In genomic region chr5:161541-162110, GRCh38 we compare ENCODE assay signal across 16 cellular contexts. TPM values are rescaled to one million over a fixed set of nuclear protein-coding genes. Genes with fewer than 3 reads are reported as not detected.
A peak's percentile ranks its signal among the peaks of the same experiment; 100 is the strongest.
DNase-seq lines count a peak whose midpoint lies in the region; ATAC-seq, FAIRE-seq and TF ChIP-seq lines count a peak whose summit lies in the region.
"Had no signal": no experiment of that assay in that cellular context is flagged by ENCODE, and none has a peak within 500 bp of the region (broad histone marks: within the 10 kb centered on the region; RNA-seq: fewer than 3 reads in every experiment).

No MANE protein-coding gene starts in this region.

- no peak for TF ChIP-seq RAD21 in H1 (IDR thresholded peaks at IDR 0.05 in 1 of 2, conservative IDR thresholded peaks at IDR 0.05 in 1 of 2; ENCODE audit: low read depth in 2 of 2, low read length in 2 of 2)

- H4K20me1 ChIP-seq in BLaER1 (peaks cover 21% of the 10 kb centered on the region), H1 (replicated peaks in 1 of 2; ENCODE audit: control insufficient read depth in 1 of 2, insufficient read depth in 2 of 2, low read length in 2 of 2) (peaks cover 0 to 2% of the 10 kb centered on the region in 2 experiments)

- H2AK5ac ChIP-seq in H1 (ENCODE audit: low read depth, low read length): no peak overlapping the region

- POLR2A ChIA-PET in H1 (lab: Charles Lee; ENCODE audit: partially characterized antibody): interaction anchor here (0.9 to 4.5 kb wide), 3 partner anchors 17 to 70 kb away, joined by 3 to 18 read pairs (median 5); partner anchors contain the start of gene PLEKHG4B

- H3K23ac ChIP-seq in H1 (ENCODE audit: insufficient read length): no peak overlapping the region

- peaks cover 81% of the 10 kb centered on the region for H3K36me3 ChIP-seq in BLaER1
- peaks cover 11% of the 10 kb centered on the region for H3K36me3 ChIP-seq in H7 (replicated peaks; ENCODE audit: control insufficient read depth, insufficient read depth, low read length)
- peaks cover 4 to 55% (median 12%) of the 10 kb centered on the region in 4 experiments; a peak in 6 of 8 replicates for H3K36me3 ChIP-seq in H1 (ENCODE audit: control insufficient read depth in 2 of 4, insufficient read depth in 4 of 4, low read length in 3 of 4)

- H3K27me3 ChIP-seq in BLaER1: no peaks in the 10 kb centered on the region
- no peaks in the 10 kb centered on the region for H3K27me3 ChIP-seq in H7 (ENCODE audit: control insufficient read depth, insufficient read depth, low read length)
- no peaks in the 10 kb centered on the region for H3K27me3 ChIP-seq in H1 (replicated peaks in 1 of 4; ENCODE audit: control insufficient read depth in 3 of 4, extremely low read depth in 1 of 4, insufficient read depth in 3 of 4, low read length in 3 of 4)

- no peak overlapping the region for H2BK12ac ChIP-seq in H1 (ENCODE audit: low read depth, low read length)

- H3K4me3 ChIP-seq in BLaER1: no peak overlapping the region
- H3K4me3 ChIP-seq in H7 (ENCODE audit: insufficient read depth, low read depth, low read length): no peak overlapping the region
- H3K4me3 ChIP-seq in H1 (ENCODE audit: extremely low read depth in 1 of 4, insufficient read depth in 2 of 4, low read depth in 3 of 4, low read length in 4 of 4): no peak overlapping the region

- H3K36me3 Mint-ChIP-seq in progenitor cell of endocrine pancreas (ENCODE audit: insufficient read depth): peaks cover 36% of the 10 kb centered on the region
- H3K36me3 Mint-ChIP-seq: CD4-positive, alpha-beta memory T cell had no signal

- 97% methylated on average over 25 of the region's 25 CpGs; no CpG with 5 or more reads in 1 of the 2 experiments for WGBS in H1 (ENCODE audit: extremely low coverage in 1 of 2, insufficient coverage in 1 of 2, insufficient read length in 1 of 2, insufficient replicate concordance in 2 of 2, low coverage in 1 of 2, low lambda C conversion rate in 2 of 2, missing lambda C conversion rate in 1 of 2), 2 experiments

- 0 out of 2 replicates have a peak overlapping the region, but pooled peaks have one; percentile 3 for H4K8ac ChIP-seq in H1 (ENCODE audit: extremely low read depth, insufficient read depth, low read length)

- H3K4me1 Mint-ChIP-seq in progenitor cell of endocrine pancreas (ENCODE audit: low read depth): no peaks in the 10 kb centered on the region
- H3K4me1 Mint-ChIP-seq: CD4-positive, alpha-beta memory T cell had no signal

- peaks cover 5% of the 10 kb centered on the region; the same call in 1 of the 2 replicates for H3K9me3 ChIP-seq in BLaER1
- peaks cover 0 to 4% of the 10 kb centered on the region in 2 experiments; a peak in 1 of 4 replicates for H3K9me3 ChIP-seq in H1 (ENCODE audit: insufficient read depth in 2 of 2, low read depth in 1 of 2, low read length in 1 of 2)

- peak; percentile 50 for DNase-seq in H7
- DNase-seq in H1 (ENCODE audit: low read depth in 1 of 2, low spot score in 2 of 2): no peak
- no peak for DNase-seq in progenitor cell of endocrine pancreas (ENCODE audit: low spot score, unreplicated experiment)
- no peak for DNase-seq in mucosa of gallbladder (ENCODE audit: low spot score)
- no peak for DNase-seq in NCI-H446 treated with DMSO at 0.1 percent for 48 hours (lab: John Stamatoyannopoulos, UW)
- DNase-seq: Calu3; CD4-positive, alpha-beta memory T cell; NCI-H1048; NCI-H345; NCI-H526 treated with DMSO at 0.1 percent for 48 hours; SIG-M5 had no signal

- H3K27ac Mint-ChIP-seq in progenitor cell of endocrine pancreas: peak overlapping the region; percentile 35
- H3K27ac Mint-ChIP-seq: CD4-positive, alpha-beta memory T cell had no signal

- H2BK15ac ChIP-seq in H1 (ENCODE audit: low read length): no peak overlapping the region

- H3K9ac ChIP-seq in BLaER1 (0 out of 2 replicates have a peak overlapping the region, but pooled peaks have one; percentile 10), H1 (replicated peaks in 1 of 4; ENCODE audit: extremely low read depth in 1 of 4, low read depth in 3 of 4, low read length in 3 of 4) (no peak overlapping the region; a peak in 1 of 7 replicates)
- H3K9ac ChIP-seq: KMS-11 had no signal

- H3K9me3 Mint-ChIP-seq in progenitor cell of endocrine pancreas (ENCODE audit: low read depth): peaks cover 3% of the 10 kb centered on the region

- H3K4me1 ChIP-seq in BLaER1 (peaks cover 77% of the 10 kb centered on the region), H1 (replicated peaks in 1 of 4; ENCODE audit: control insufficient read depth in 3 of 4, insufficient read depth in 4 of 4, low read length in 3 of 4) (no peaks in the 10 kb centered on the region)

- no peak overlapping the region for H3K56ac ChIP-seq in H1 (replicated peaks; ENCODE audit: insufficient read length, low read depth, low read length)

- peak overlapping the region; percentile 74 for H3K4me2 ChIP-seq in BLaER1
- H3K4me2 ChIP-seq in H1 (ENCODE audit: insufficient read depth in 1 of 2, low read depth in 2 of 2, low read length in 2 of 2): no peak overlapping the region
- H3K4me2 ChIP-seq: KMS-11 had no signal

- no peak overlapping the region for H2BK120ac ChIP-seq in H1 (replicated peaks; ENCODE audit: low read depth, low read length)

- CTCF ChIA-PET in H1 (lab: Charles Lee; ENCODE audit: partially characterized antibody): interaction anchor here (0.8 to 1.3 kb wide), 5 partner anchors 9 to 120 kb away, joined by 3 to 5 read pairs (median 3); no protein-coding TSS in a partner anchor

- H3K27ac ChIP-seq in BLaER1: peak overlapping the region; percentile 82
- no peak overlapping the region; the same call in 1 of the 2 replicates for H3K27ac ChIP-seq in H1 (ENCODE audit: low read depth, low read length)
- H3K27ac ChIP-seq: KMS-11 had no signal

- H3K79me2 ChIP-seq in H1 (ENCODE audit: control insufficient read depth in 1 of 2, insufficient read depth in 2 of 2, low read length in 2 of 2): no peaks in the 10 kb centered on the region

- H3K4me3 Mint-ChIP-seq in progenitor cell of endocrine pancreas (ENCODE audit: low read depth): no peak overlapping the region
- H3K4me3 Mint-ChIP-seq: CD4-positive, alpha-beta memory T cell had no signal

- H2BK5ac ChIP-seq in H1 (ENCODE audit: low read depth, low read length): no peak overlapping the region

- H3K14ac ChIP-seq in H1 (ENCODE audit: insufficient read length): no peak overlapping the region

- ATAC-seq in GM21515 (IDR thresholded peaks at IDR 0.05; ENCODE audit: unreplicated experiment): no peak
- ATAC-seq in HG03432 (IDR thresholded peaks at IDR 0.05; ENCODE audit: unreplicated experiment): no peak

- TF ChIP-seq POLR2A in H1 (IDR thresholded peaks at IDR 0.05; ENCODE audit: control extremely low read depth in 1 of 2, low read depth in 2 of 2, low read length in 2 of 2): no peak

- no peak overlapping the region for H2AFZ ChIP-seq in H1 (ENCODE audit: low read length)

- H3K27me3 Mint-ChIP-seq in progenitor cell of endocrine pancreas: no peaks in the 10 kb centered on the region

- H3K79me1 ChIP-seq in H1 (ENCODE audit: low read depth, low read length): no peaks in the 10 kb centered on the region; the same call in 1 of the 2 replicates

- no peak overlapping the region for H2BK20ac ChIP-seq in H1 (ENCODE audit: low read length)

- H3K4ac ChIP-seq in H1 (replicated peaks; ENCODE audit: insufficient read length, low read depth, low read length): no peak overlapping the region

- no peak for TF ChIP-seq CTCF in H1 (IDR thresholded peaks at IDR 0.05; ENCODE audit: control extremely low read depth in 1 of 3, insufficient read depth in 1 of 3, low read depth in 1 of 3, low read length in 3 of 3)
- TF ChIP-seq CTCF in progenitor cell of endocrine pancreas (IDR thresholded peaks at IDR 0.05; ENCODE audit: unreplicated experiment): no peak

- H4K91ac ChIP-seq in H1 (replicated peaks; ENCODE audit: insufficient read length, low read length): no peak overlapping the region

- no peak overlapping the region for H3K18ac ChIP-seq in H1 (ENCODE audit: extremely low read depth, low read length)

- no peak overlapping the region for H4K5ac ChIP-seq in H1 (ENCODE audit: insufficient read length, low read depth, low read length)

- FAIRE-seq in H1 (lab: Jason Lieb, UNC): no peak

- no peak for TF ChIP-seq EP300 in H1 (IDR thresholded peaks at IDR 0.05; ENCODE audit: borderline replicate concordance in 1 of 2, low read depth in 2 of 2, low read length in 2 of 2)

- no peaks in the 10 kb centered on the region for H3K23me2 ChIP-seq in H1 (ENCODE audit: low read depth, low read length)

RNA-seq across cellular contexts. Expression of gene LRRC14B, which starts 29.7 kb away (rescaled TPM):
- total RNA-seq in H7 (2014; rRNA removed; shearing (Covaris generic)): 0.44 TPM in 1 of 2 replicates, not detected in the other
- total RNA-seq in H1 (2021; fragmentation: NEBNext Ultra II Directional; extraction: Animal tissue kit (Norgen Biotek cat#: 25700)): not detected in 2 replicates
- not detected in 2 replicates for polyA plus RNA-seq in H1 (2011; rRNA removed)
- not detected for polyA plus RNA-seq in H1 (2011; cell fraction: cytosol; rRNA removed)
- not detected for polyA plus RNA-seq in H1 (2011; cell fraction: nucleus; rRNA removed)
- polyA plus RNA-seq in H1 (2012, experiment 1 of 2): not detected in 4 replicates
- polyA plus RNA-seq in H1 (2012, experiment 2 of 2): not detected
- not detected for polyA plus RNA-seq in H1 (2013, experiment 1 of 2)
- polyA plus RNA-seq in H1 (2013, experiment 2 of 2): not detected
- not detected in 2 replicates for polyA minus RNA-seq in H1 (2011; rRNA and poly(A)+ RNA removed)
- not detected for polyA minus RNA-seq in H1 (2011; cell fraction: cytosol; rRNA and poly(A)+ RNA removed)
- not detected for polyA minus RNA-seq in H1 (2011; cell fraction: nucleus; rRNA and poly(A)+ RNA removed)
- total RNA-seq in progenitor cell of endocrine pancreas (not detected in 2 replicates), mucosa of gallbladder (not detected)
- total RNA-seq: Calu3; CD4-positive, alpha-beta memory T cell; M059J had no signal

RNA-seq across cellular contexts. Expression of gene CCDC127, which starts 56.3 kb away (rescaled TPM):
- 3.3 and 4.4 TPM in 2 replicates for total RNA-seq in H7 (2014; rRNA removed; shearing (Covaris generic))
- total RNA-seq in H1 (2021; fragmentation: NEBNext Ultra II Directional; extraction: Animal tissue kit (Norgen Biotek cat#: 25700)): 7.2 and 8.0 TPM in 2 replicates
- polyA plus RNA-seq in H1 (2011; rRNA removed): 2.9 and 3.4 TPM in 2 replicates
- polyA plus RNA-seq in H1 (2011; cell fraction: cytosol; rRNA removed): 3.9 TPM
- polyA plus RNA-seq in H1 (2011; cell fraction: nucleus; rRNA removed): 4.5 TPM
- polyA plus RNA-seq in H1 (2012, experiment 1 of 2): 4.7 to 6.8 TPM (median 5.7 TPM) in 4 replicates
- polyA plus RNA-seq in H1 (2012, experiment 2 of 2): 1.6 TPM
- 4.8 TPM for polyA plus RNA-seq in H1 (2013, experiment 1 of 2)
- 5.6 TPM for polyA plus RNA-seq in H1 (2013, experiment 2 of 2)
- 3.1 and 3.8 TPM in 2 replicates for polyA minus RNA-seq in H1 (2011; rRNA and poly(A)+ RNA removed)
- polyA minus RNA-seq in H1 (2011; cell fraction: cytosol; rRNA and poly(A)+ RNA removed): 3.6 TPM
- polyA minus RNA-seq in H1 (2011; cell fraction: nucleus; rRNA and poly(A)+ RNA removed): 6.9 TPM
- total RNA-seq in progenitor cell of endocrine pancreas (8.8 and 10.1 TPM in 2 replicates), mucosa of gallbladder (7.0 TPM)

RNA-seq across cellular contexts. Expression of gene SDHA, which starts 56.5 kb away (rescaled TPM):
- 93.4 and 112 TPM in 2 replicates for total RNA-seq in H7 (2014; rRNA removed; shearing (Covaris generic))
- 86.1 and 87.3 TPM in 2 replicates for total RNA-seq in H1 (2021; fragmentation: NEBNext Ultra II Directional; extraction: Animal tissue kit (Norgen Biotek cat#: 25700))
- 59.7 and 80.6 TPM in 2 replicates for polyA plus RNA-seq in H1 (2011; rRNA removed)
- polyA plus RNA-seq in H1 (2011; cell fraction: cytosol; rRNA removed): 67.8 TPM
- 130 TPM for polyA plus RNA-seq in H1 (2011; cell fraction: nucleus; rRNA removed)
- polyA plus RNA-seq in H1 (2012, experiment 1 of 2): 86.7 to 111 TPM (median 100 TPM) in 4 replicates
- polyA plus RNA-seq in H1 (2012, experiment 2 of 2): 40.5 TPM
- 113 TPM for polyA plus RNA-seq in H1 (2013, experiment 1 of 2)
- polyA plus RNA-seq in H1 (2013, experiment 2 of 2): 113 TPM
- polyA minus RNA-seq in H1 (2011; rRNA and poly(A)+ RNA removed): 125 and 144 TPM in 2 replicates
- 67.0 TPM for polyA minus RNA-seq in H1 (2011; cell fraction: cytosol; rRNA and poly(A)+ RNA removed)
- 99.3 TPM for polyA minus RNA-seq in H1 (2011; cell fraction: nucleus; rRNA and poly(A)+ RNA removed)
- total RNA-seq in progenitor cell of endocrine pancreas (88.1 and 88.5 TPM in 2 replicates), mucosa of gallbladder (140 TPM)
